In the genomic region with DNA sequence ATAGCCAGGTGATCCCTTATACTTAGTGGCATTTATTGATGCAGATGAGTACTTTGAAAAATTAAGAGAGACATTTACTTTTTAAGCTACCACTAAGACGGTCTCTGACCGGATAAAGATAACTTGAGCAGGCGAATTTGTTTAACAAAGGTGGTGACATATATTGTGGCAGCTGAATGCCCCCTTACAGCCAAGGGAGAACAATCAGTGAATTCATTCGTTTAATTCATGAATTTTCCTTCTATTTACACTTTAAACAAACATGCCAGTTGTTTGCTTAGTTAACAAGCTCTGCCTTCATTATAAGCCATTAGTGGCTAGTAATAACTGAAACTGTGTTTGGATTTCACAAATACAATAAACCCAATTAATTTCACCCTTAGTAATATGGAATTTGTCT, we compare ENCODE assay signal across 14 cellular contexts.
DNase-seq lines count a peak whose midpoint lies in the region; ATAC-seq, FAIRE-seq and TF ChIP-seq lines count a peak whose summit lies in the region.
"Had no signal": no experiment of that assay in that cellular context is flagged by ENCODE, and none has a peak within 500 bp of the region (broad histone marks: within the 10 kb centered on the region; RNA-seq: fewer than 3 reads in every experiment).

No MANE protein-coding gene starts in this region.

- DNase-seq in NCI-H1417 (lab: John Stamatoyannopoulos, UW) (peak in 2 of 3 experiments; percentile 65 to 88), adipocyte (ENCODE audit: low read depth) (no peak), keratinocyte (ENCODE audit: low read depth, low spot score) (no peak), suprapubic skin (ENCODE audit: low spot score in 2 of 2) (no peak), left cardiac atrium (no peak), NCI-H1694 treated with DMSO at 0.1 percent for 48 hours (lab: John Stamatoyannopoulos, UW) (no peak)
- no peak for DNase-seq in stimulated activated CD4-positive, alpha-beta T cell treated with anti-CD3 and anti-CD28 coated beads, Interleukin-2, amount 100 ng/mL, for 24 hours
- DNase-seq: activated CD4-positive, alpha-beta memory T cell treated with anti-CD3 and anti-CD28 coated beads for 36 hours; effector CD4-positive, alpha-beta T cell; stimulated activated CD4-positive, alpha-beta T cell treated with anti-CD3 and anti-CD28 coated beads, Interleukin-12 subunit alpha, Interleukin-12 subunit beta, amount 100 ng/mL, for 4 hours; stimulated activated CD8-positive, alpha-beta memory T cell treated with anti-CD3 and anti-CD28 coated beads, Interleukin-4, amount 100 ng/mL, for 48 hours; T-helper 2 cell had no signal

- H3K36me3 ChIP-seq in adipocyte (ENCODE audit: control insufficient read depth, insufficient read depth, low read length, severe bottlenecking): no peaks in the 10 kb centered on the region
- no peaks in the 10 kb centered on the region for H3K36me3 ChIP-seq in keratinocyte (ENCODE audit: control insufficient read depth in 2 of 2, extremely low read depth in 1 of 2, insufficient read depth in 2 of 2, low read length in 2 of 2)
- no peaks in the 10 kb centered on the region for H3K36me3 ChIP-seq in suprapubic skin

- no peaks in the 10 kb centered on the region for H3K9me1 ChIP-seq in keratinocyte (ENCODE audit: control insufficient read depth, extremely low read depth, insufficient read depth, low read length)

- peak; percentile 34 for FAIRE-seq in keratinocyte (lab: Jason Lieb, UNC)
- FAIRE-seq: GM12891 had no signal

- no peaks in the 10 kb centered on the region for H3K79me2 ChIP-seq in keratinocyte (ENCODE audit: control insufficient read depth, insufficient read depth, low read length)

- peak overlapping the region; percentile 41 for H3K4me2 ChIP-seq in keratinocyte (ENCODE audit: control insufficient read depth, extremely low read depth, insufficient read depth, low read depth, low read length)

- no peak overlapping the region for H2AFZ ChIP-seq in keratinocyte (ENCODE audit: control insufficient read depth, low read length)

- H3K9me3 ChIP-seq in adipocyte (ENCODE audit: control insufficient read depth, low read length) (no peaks in the 10 kb centered on the region), keratinocyte (ENCODE audit: control insufficient read depth, low read depth, low read length) (peaks cover 3% of the 10 kb centered on the region), suprapubic skin (no peaks in the 10 kb centered on the region)

- H3K27me3 ChIP-seq in adipocyte (replicated peaks; ENCODE audit: control insufficient read depth, insufficient read depth, low read length) (no peaks in the 10 kb centered on the region), keratinocyte (ENCODE audit: control insufficient read depth, extremely low read depth, insufficient read depth, low read length) (no peaks in the 10 kb centered on the region), suprapubic skin (no peaks in the 10 kb centered on the region)

- intact Hi-C loops in left cardiac atrium (cut with DNase I): no loop called here

- TF ChIP-seq POLR2A in suprapubic skin (IDR thresholded peaks at IDR 0.05): no peak

- dilution Hi-C loops in keratinocyte (cut with MboI; ENCODE audit: extremely low pct_ligation_motif_present, low sequenced_read_pairs): no loop called here

- WGBS in suprapubic skin: 89% methylated on average over 4 of the region's 4 CpGs

- H3K27ac ChIP-seq in keratinocyte (ENCODE audit: control insufficient read depth, insufficient read depth, low read length) (peak overlapping the region; percentile 82), suprapubic skin (peak overlapping the region; percentile 30)

- ATAC-seq in left cardiac atrium: no peak
- ATAC-seq: activated naive CD4-positive, alpha-beta T cell treated with anti-CD3 and anti-CD28 coated beads, Interleukin-2, amount 50 U/mL, for 72 hours had no signal

- no peak for TF ChIP-seq CTCF in keratinocyte (optimal IDR thresholded peaks at IDR 0.05 in 1 of 3, IDR thresholded peaks at IDR 0.05 in 1 of 3, conservative IDR thresholded peaks at IDR 0.05 in 1 of 3; ENCODE audit: extremely low read depth in 1 of 3, insufficient read depth in 2 of 3, low read length in 3 of 3)
- TF ChIP-seq CTCF in suprapubic skin (IDR thresholded peaks at IDR 0.05): no peak

- no peaks in the 10 kb centered on the region for H4K20me1 ChIP-seq in keratinocyte (ENCODE audit: control insufficient read depth, extremely low read depth, insufficient read depth, low read length)

- H3K4me1 ChIP-seq in adipocyte (ENCODE audit: control insufficient read depth, insufficient read depth, low read length) (peaks cover 22% of the 10 kb centered on the region), keratinocyte (ENCODE audit: control insufficient read depth, extremely low read depth, insufficient read depth, low read length) (peaks cover 47% of the 10 kb centered on the region), suprapubic skin (peaks cover 47% of the 10 kb centered on the region)

- no peak for TF ChIP-seq EP300 in suprapubic skin (IDR thresholded peaks at IDR 0.05)

- H3K4me3 ChIP-seq in adipocyte (ENCODE audit: low read length): no peak overlapping the region
- H3K4me3 ChIP-seq in keratinocyte (ENCODE audit: control insufficient read depth in 2 of 3, extremely low read depth in 1 of 3, insufficient read depth in 2 of 3, low read depth in 1 of 3, low read length in 3 of 3): no peak overlapping the region
- no peak overlapping the region for H3K4me3 ChIP-seq in suprapubic skin

- H3K9ac ChIP-seq in adipocyte (ENCODE audit: low read length) (peak overlapping the region; percentile 27), keratinocyte (ENCODE audit: control insufficient read depth, extremely low read depth, insufficient read depth, low read length) (no peak overlapping the region)

Comparison
In these comparisons a context has a peak if more than half of its experiments do, and no peak if none do; other contexts are left out.
1. DNase-seq: peak in NCI-H1417 (2 of 3); none in adipocyte (single experiment), keratinocyte (single experiment), suprapubic skin (0 of 2), stimulated activated CD4-positive, alpha-beta T cell treated with anti-CD3 and anti-CD28 coated beads, Interleukin-2, amount 100 ng/mL, for 24 hours (0 of 2), left cardiac atrium (single experiment) and NCI-H1694 treated with DMSO at 0.1 percent for 48 hours (single experiment).